21 cellular contexts compared by ENCODE assay signal in genomic region chr1:21864730-21865129, GRCh38. TPM values are rescaled to one million over a fixed set of nuclear protein-coding genes. Genes with fewer than 3 reads are reported as not detected.
"Had no signal": no experiment of that assay in that cellular context is flagged by ENCODE, and none has a peak within 500 bp of the region (broad histone marks: within the 10 kb centered on the region; RNA-seq: fewer than 3 reads in every experiment).

No MANE protein-coding gene starts in this region.

- H3K9me3 ChIP-seq: mucosa of descending colon, right atrium auricular region, testis, tibial nerve had no signal

- H3K36me3 Mint-ChIP-seq: stimulated activated effector memory CD8-positive, alpha-beta T cell treated with anti-CD3 and anti-CD28 coated beads, Interleukin-12 subunit alpha, Interleukin-12 subunit beta, amount 100 ng/mL, for 72 hours had no signal

- FAIRE-seq: colon, small intestine had no signal

- H3K27ac ChIP-seq: foreskin keratinocyte, right atrium auricular region, testis had no signal

- H3K4me3 ChIP-seq: mucosa of descending colon, right atrium auricular region, testis, tibial nerve had no signal

- ATAC-seq: effector memory CD8-positive, alpha-beta T cell; foreskin keratinocyte; left colon; mucosa of descending colon; naive thymus-derived CD8-positive, alpha-beta T cell; stimulated activated effector memory CD8-positive, alpha-beta T cell treated with anti-CD3 and anti-CD28 coated beads, Interleukin-12 subunit alpha, Interleukin-12 subunit beta, amount 100 ng/mL, for 72 hours had no signal

- H3K27me3 Mint-ChIP-seq: dendritic cell treated with granulocyte-macrophage colony-stimulating factor and Interleukin-4, amounts not matched to agents 40 ng/mL and 50 ng/mL, for 4 days; naive thymus-derived CD8-positive, alpha-beta T cell; stimulated activated naive CD8-positive, alpha-beta T cell treated with anti-CD3 and anti-CD28 coated beads, Interleukin-15, amount 100 ng/mL, for 72 hours had no signal

- H3K4me1 Mint-ChIP-seq: stimulated activated effector memory CD8-positive, alpha-beta T cell treated with anti-CD3 and anti-CD28 coated beads, Interleukin-12 subunit alpha, Interleukin-12 subunit beta, amount 100 ng/mL, for 72 hours; stimulated activated naive CD8-positive, alpha-beta T cell treated with anti-CD3 and anti-CD28 coated beads, Interleukin-15, amount 100 ng/mL, for 72 hours had no signal

- H3K4me3 Mint-ChIP-seq: dendritic cell treated with granulocyte-macrophage colony-stimulating factor and Interleukin-4, amounts not matched to agents 40 ng/mL and 50 ng/mL, for 4 days; effector memory CD8-positive, alpha-beta T cell; naive thymus-derived CD8-positive, alpha-beta T cell; stimulated activated effector memory CD8-positive, alpha-beta T cell treated with anti-CD3 and anti-CD28 coated beads, Interleukin-12 subunit alpha, Interleukin-12 subunit beta, amount 100 ng/mL, for 72 hours; stimulated activated naive CD8-positive, alpha-beta T cell treated with anti-CD3 and anti-CD28 coated beads, Interleukin-15, amount 100 ng/mL, for 72 hours had no signal

- H3K9me3 Mint-ChIP-seq: dendritic cell treated with granulocyte-macrophage colony-stimulating factor and Interleukin-4, amounts not matched to agents 40 ng/mL and 50 ng/mL, for 4 days; effector memory CD8-positive, alpha-beta T cell; naive thymus-derived CD8-positive, alpha-beta T cell; stimulated activated effector memory CD8-positive, alpha-beta T cell treated with anti-CD3 and anti-CD28 coated beads, Interleukin-12 subunit alpha, Interleukin-12 subunit beta, amount 100 ng/mL, for 72 hours; stimulated activated naive CD8-positive, alpha-beta T cell treated with anti-CD3 and anti-CD28 coated beads, Interleukin-15, amount 100 ng/mL, for 72 hours had no signal

- DNase-seq: cerebellar nuclear complex; effector memory CD8-positive, alpha-beta T cell; foreskin keratinocyte; head of caudate nucleus; hippocampal formation; left colon; mucosa of descending colon; naive thymus-derived CD8-positive, alpha-beta T cell; small intestine; stimulated activated CD4-positive, alpha-beta T cell treated with anti-CD3 and anti-CD28 coated beads, Interleukin-2, amount 100 ng/mL, for 48 hours; stimulated activated naive CD8-positive, alpha-beta T cell treated with anti-CD3 and anti-CD28 coated beads, Interleukin-15, amount 100 ng/mL, for 72 hours; testis had no signal

- H3K27ac Mint-ChIP-seq: dendritic cell treated with granulocyte-macrophage colony-stimulating factor and Interleukin-4, amounts not matched to agents 40 ng/mL and 50 ng/mL, for 4 days; effector memory CD8-positive, alpha-beta T cell; naive thymus-derived CD8-positive, alpha-beta T cell; stimulated activated effector memory CD8-positive, alpha-beta T cell treated with anti-CD3 and anti-CD28 coated beads, Interleukin-12 subunit alpha, Interleukin-12 subunit beta, amount 100 ng/mL, for 72 hours had no signal

- H3K27me3 ChIP-seq: foreskin keratinocyte, right atrium auricular region, testis, tibial nerve had no signal

RNA-seq across cellular contexts. Expression of gene LDLRAD2, which starts 52.7 kb away (rescaled TPM):
- total RNA-seq: foreskin keratinocyte; kidney epithelial cell; naive thymus-derived CD8-positive, alpha-beta T cell; osteocyte; right atrium auricular region; subcutaneous adipose tissue had no signal
- polyA plus RNA-seq: naive thymus-derived CD8-positive, alpha-beta T cell; neural cell had no signal
